11 cellular contexts compared by ENCODE assay signal in the genomic region with DNA sequence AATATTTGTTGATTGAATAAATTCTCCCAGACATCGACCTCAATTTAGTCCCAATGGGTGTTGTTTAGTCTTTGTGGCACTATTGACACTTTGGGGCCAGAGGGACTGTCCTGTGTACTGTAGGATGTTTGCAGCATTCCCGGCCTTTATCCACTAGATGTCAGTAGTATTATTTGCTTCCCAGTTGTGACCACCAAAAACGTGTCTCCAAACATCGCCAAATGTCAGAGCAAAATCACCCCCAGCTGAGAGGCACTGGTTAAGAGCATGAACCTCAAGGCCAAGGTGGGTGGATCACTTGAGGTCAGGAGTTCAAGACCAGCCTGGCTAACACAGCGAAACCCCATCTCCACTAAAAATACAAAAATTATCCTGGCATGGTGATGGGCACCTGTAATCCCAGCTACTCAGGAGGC. TPM values are rescaled to one million over a fixed set of nuclear protein-coding genes. Genes with fewer than 3 reads are reported as not detected.
DNase-seq lines count a peak whose midpoint lies in the region; ATAC-seq and TF ChIP-seq lines count a peak whose summit lies in the region.
"Had no signal": no experiment of that assay in that cellular context is flagged by ENCODE, and none has a peak within 500 bp of the region (broad histone marks: within the 10 kb centered on the region; RNA-seq: fewer than 3 reads in every experiment).

No MANE protein-coding gene starts in this region.

- no peaks in the 10 kb centered on the region for H3K27me3 ChIP-seq in testis

- H3K4me3 ChIP-seq in OCI-LY7 (ENCODE audit: low read depth, low read length, poor library complexity, severe bottlenecking) (no peak overlapping the region), testis (no peak overlapping the region)

- CTCF ChIA-PET in OCI-LY7 (lab: Charles Lee; ENCODE audit: unreplicated experiment): no interaction called here

- no peaks in the 10 kb centered on the region for H3K36me3 ChIP-seq in OCI-LY7 (ENCODE audit: insufficient read depth, low read length)
- H3K36me3 ChIP-seq in testis (ENCODE audit: low read depth, missing control alignments): no peaks in the 10 kb centered on the region

- H3K27ac ChIP-seq in OCI-LY7 (ENCODE audit: low read depth, low read length, poor library complexity, severe bottlenecking) (no peak overlapping the region), testis (no peak overlapping the region)

- H3K4me1 ChIP-seq in OCI-LY7 (ENCODE audit: insufficient read depth, low read length, poor library complexity, severe bottlenecking) (no peaks in the 10 kb centered on the region), testis (no peaks in the 10 kb centered on the region)

- intact Hi-C loops in OCI-LY7 (cut with micrococcal nuclease; ENCODE audit: unreplicated experiment): no loop called here
- intact Hi-C loops in testis (cut with DNase I; ENCODE audit: low total_unique reads): no loop called here

- H3K9me2 ChIP-seq in OCI-LY7 (ENCODE audit: insufficient read depth, low read length): no peaks in the 10 kb centered on the region

- 33 to 39% methylated on average over 5 of the region's 5 CpGs for WGBS in testis, 2 donors

- POLR2A ChIA-PET in OCI-LY7 (lab: Charles Lee): no interaction called here

- no TSS peak for BruUV-seq in OCI-LY7 (replicated peaks; lab: Mats Ljungman, UMichigan)

- ATAC-seq in GM19035 (IDR thresholded peaks at IDR 0.05; ENCODE audit: unreplicated experiment) (no peak), GM18873 (IDR thresholded peaks at IDR 0.05; ENCODE audit: low FRiP score, unreplicated experiment) (no peak), HG03159 (IDR thresholded peaks at IDR 0.05; ENCODE audit: unreplicated experiment) (no peak)

- H3K79me2 ChIP-seq in OCI-LY7 (ENCODE audit: insufficient read depth, low read depth, low read length): no peaks in the 10 kb centered on the region

- peak; percentile 50 for DNase-seq in SIG-M5 treated with dmso at 0.1 percent for 504 hours (lab: John Stamatoyannopoulos, UW; ENCODE audit: unreplicated experiment)
- DNase-seq in SIG-M5 (lab: John Stamatoyannopoulos, UW): no peak
- peak; percentile 22 for DNase-seq in OCI-LY7 (ENCODE audit: low spot score)
- DNase-seq in fibroblast of peridontal ligament (ENCODE audit: extremely low read depth): peak; percentile 73
- no peak for DNase-seq in testis
- DNase-seq: CD4-positive, CD25-positive, alpha-beta regulatory T cell; effector CD8-positive, alpha-beta T cell; NCI-H524 treated with DMSO at 0.1 percent for 48 hours had no signal

- no peak overlapping the region for H3K4me2 ChIP-seq in OCI-LY7 (ENCODE audit: low read length)

- H4K20me1 ChIP-seq in OCI-LY7 (ENCODE audit: insufficient read depth, low read length): no peaks in the 10 kb centered on the region

- no peak overlapping the region for H2AFZ ChIP-seq in OCI-LY7 (ENCODE audit: low read length)

- H3K9me3 ChIP-seq in OCI-LY7 (ENCODE audit: low read length) (no peaks in the 10 kb centered on the region), testis (no peaks in the 10 kb centered on the region)

- TF ChIP-seq CTCF in OCI-LY7 (conservative IDR thresholded peaks at IDR 0.05; ENCODE audit: low read length): peak; percentile 67
- peak; percentile 7 to 15 (median 12) for TF ChIP-seq CTCF in testis (IDR thresholded peaks at IDR 0.05)

- TF ChIP-seq POLR2A in testis (IDR thresholded peaks at IDR 0.05): no peak

RNA-seq across cellular contexts. Expression of gene NLRP12, which starts 15.4 kb away (rescaled TPM):
- not detected in 2 replicates for total RNA-seq in OCI-LY7 (2014; rRNA removed; shearing (Covaris generic))
- not detected in 2 replicates for total RNA-seq in OCI-LY7 (2022)
- 1 to 10 TPM in 1 of 2 donors, under 1 TPM in 1; 0.16 to 1.5 TPM for total RNA-seq in testis
- polyA plus RNA-seq in testis (ENCODE audit: insufficient read depth, low read depth, low replicate concordance): not detected
- total RNA-seq: CD4-positive, CD25-positive, alpha-beta regulatory T cell had no signal
- polyA plus RNA-seq: CD4-positive, CD25-positive, alpha-beta regulatory T cell had no signal

RNA-seq across cellular contexts. Expression of gene MYADM, which starts 59.0 kb away (rescaled TPM):
- 0.98 and 3.2 TPM in 2 replicates for total RNA-seq in OCI-LY7 (2014; rRNA removed; shearing (Covaris generic))
- total RNA-seq in OCI-LY7 (2022) (0.55 and 0.82 TPM in 2 replicates), testis (10 to 100 TPM; 48.7 to 57.8 TPM)
- 128 TPM for polyA plus RNA-seq in testis (ENCODE audit: insufficient read depth, low read depth, low replicate concordance)

Comparison
In these comparisons a context has a peak if more than half of its experiments do, and no peak if none do; other contexts are left out.
1. DNase-seq: peak in SIG-M5 treated with dmso at 0.1 percent for 504 hours (single experiment), OCI-LY7 (single experiment) and fibroblast of peridontal ligament (single experiment); none in SIG-M5 (single experiment) and testis (single experiment).
2. RNA of gene MYADM, which starts 59.0 kb away (total RNA-seq): 48.7 to 57.8 TPM in testis; 0.55 to 3.2 TPM in OCI-LY7; every median in the first group is over 10 times any median in the second.